Comparison of ENCODE assay signal across 18 cellular contexts in the genomic region with DNA sequence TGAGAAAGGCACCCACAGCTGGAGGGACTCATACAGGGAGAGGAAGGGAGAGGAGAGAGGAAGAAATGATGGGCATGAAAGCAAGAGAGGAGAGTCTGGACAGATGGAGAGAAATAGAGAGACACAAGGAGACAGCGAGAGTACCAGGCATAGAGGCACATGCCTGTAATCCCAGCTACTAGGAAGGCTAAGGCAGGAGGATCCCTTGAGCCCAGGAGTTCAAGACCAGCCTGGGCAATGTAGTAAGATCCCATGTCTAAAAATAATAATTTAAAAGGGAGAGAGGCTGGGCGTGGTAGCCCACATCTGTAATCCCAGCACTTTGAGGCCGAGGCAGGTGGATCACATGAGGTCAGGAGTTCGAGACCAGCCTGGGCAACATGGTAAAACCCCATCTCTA. TPM values are rescaled to one million over a fixed set of nuclear protein-coding genes. Genes with fewer than 3 reads are reported as not detected.
A peak's percentile ranks its signal among the peaks of the same experiment; 100 is the strongest.
DNase-seq lines count a peak whose midpoint lies in the region; ATAC-seq and TF ChIP-seq lines count a peak whose summit lies in the region.
"Had no signal": no experiment of that assay in that cellular context is flagged by ENCODE, and none has a peak within 500 bp of the region (broad histone marks: within the 10 kb centered on the region; RNA-seq: fewer than 3 reads in every experiment).

No MANE protein-coding gene starts in this region.

- no peak for TF ChIP-seq CTCF in GM23338 (conservative IDR thresholded peaks at IDR 0.05; ENCODE audit: low read depth in 2 of 2)
- no peak for TF ChIP-seq CTCF in ascending aorta (IDR thresholded peaks at IDR 0.05)
- no peak for TF ChIP-seq CTCF in glutamatergic neuron (IDR thresholded peaks at IDR 0.05; ENCODE audit: partially characterized antibody, unreplicated experiment)
- TF ChIP-seq CTCF in osteocyte (IDR thresholded peaks at IDR 0.05): no peak

- H3K4me3 Mint-ChIP-seq in GM23338 (peak overlapping the region; percentile 7; the same call in 1 of the 3 replicates), glutamatergic neuron (ENCODE audit: unreplicated experiment) (peak overlapping the region; percentile 10), osteocyte (ENCODE audit: unreplicated experiment) (no peak overlapping the region)

- H3K9me3 Mint-ChIP-seq in GM23338 (no peaks in the 10 kb centered on the region), glutamatergic neuron (ENCODE audit: unreplicated experiment) (peaks cover 7% of the 10 kb centered on the region), osteocyte (ENCODE audit: unreplicated experiment) (no peaks in the 10 kb centered on the region)
- H3K9me3 Mint-ChIP-seq: CD8-positive, alpha-beta memory T cell had no signal

- H3K9me2 ChIP-seq in GM23338 (ENCODE audit: insufficient read depth): no peaks in the 10 kb centered on the region

- H3F3A ChIP-seq in GM23338 (replicated peaks; ENCODE audit: low read depth): 0 out of 2 replicates have a peak, but pooled peaks cover 3% of the 10 kb centered on the region

- H3K4me1 Mint-ChIP-seq in GM23338 (peaks cover 39% of the 10 kb centered on the region), glutamatergic neuron (ENCODE audit: low read depth, unreplicated experiment) (peaks cover 16% of the 10 kb centered on the region), osteocyte (ENCODE audit: unreplicated experiment) (peaks cover 22% of the 10 kb centered on the region)

- peaks cover 18% of the 10 kb centered on the region for H3K27me3 Mint-ChIP-seq in GM23338 (ENCODE audit: insufficient read depth, low read depth, poor library complexity)
- peaks cover 12% of the 10 kb centered on the region for H3K27me3 Mint-ChIP-seq in glutamatergic neuron (ENCODE audit: unreplicated experiment)
- H3K27me3 Mint-ChIP-seq in osteocyte (ENCODE audit: unreplicated experiment): peaks cover 2% of the 10 kb centered on the region

- DNase-seq in GM23338 (ENCODE audit: low spot score): no peak
- no peak for DNase-seq in ascending aorta (ENCODE audit: low spot score in 2 of 2)
- DNase-seq in glutamatergic neuron: no peak
- DNase-seq in osteocyte (ENCODE audit: extremely low spot score, unreplicated experiment): no peak
- DNase-seq in NCI-H510A treated with DMSO at 0.1 percent for 48 hours (lab: John Stamatoyannopoulos, UW): no peak
- no peak for DNase-seq in G401 (ENCODE audit: low spot score)
- DNase-seq: AML-193; CD8-positive, alpha-beta memory T cell; GDM1; NCI-H1105 treated with DMSO at 0.1 percent for 48 hours; NCI-H2029 treated with DMSO at 0.1 percent for 48 hours; NCI-H2171; NCI-H345; NCI-H526 treated with DMSO at 0.1 percent for 48 hours; PC-3; SHP77 had no signal

- H3K4me1 ChIP-seq in GM23338 (ENCODE audit: insufficient read depth): peaks cover 25% of the 10 kb centered on the region
- H3K4me1 ChIP-seq in ascending aorta: peaks cover 4 to 9% of the 10 kb centered on the region in 2 donors

- no peaks in the 10 kb centered on the region for H3K36me3 ChIP-seq in GM23338 (ENCODE audit: insufficient read depth)
- H3K36me3 ChIP-seq in ascending aorta: no peaks in the 10 kb centered on the region

- H3K79me2 ChIP-seq in GM23338 (replicated peaks; ENCODE audit: insufficient read depth): peaks cover 56% of the 10 kb centered on the region

- H3K27me3 ChIP-seq in GM23338 (ENCODE audit: insufficient read depth) (peaks cover 3% of the 10 kb centered on the region; the same call in 1 of the 2 replicates), ascending aorta (no peaks in the 10 kb centered on the region)

- H3K36me3 Mint-ChIP-seq in GM23338 (ENCODE audit: low read depth) (peaks cover 13% of the 10 kb centered on the region; the same call in 2 of the 3 replicates), glutamatergic neuron (ENCODE audit: unreplicated experiment) (peaks cover 6% of the 10 kb centered on the region), osteocyte (ENCODE audit: unreplicated experiment) (no peaks in the 10 kb centered on the region)
- H3K36me3 Mint-ChIP-seq: CD8-positive, alpha-beta memory T cell had no signal

- H3K4me3 ChIP-seq in GM23338: no peak overlapping the region
- H3K4me3 ChIP-seq in ascending aorta: no peak overlapping the region
- H3K4me3 ChIP-seq: SK-N-MC had no signal

- ATAC-seq in GM23338 (no peak), HG02763 (IDR thresholded peaks at IDR 0.05; ENCODE audit: unreplicated experiment) (no peak)
- ATAC-seq: PC-3 had no signal

- no peak overlapping the region for H3K27ac Mint-ChIP-seq in GM23338
- H3K27ac Mint-ChIP-seq in glutamatergic neuron (ENCODE audit: unreplicated experiment): no peak overlapping the region
- peak overlapping the region; percentile 23 for H3K27ac Mint-ChIP-seq in osteocyte (ENCODE audit: unreplicated experiment)

- H4K20me1 ChIP-seq in GM23338 (replicated peaks; ENCODE audit: insufficient read depth): peaks cover 24% of the 10 kb centered on the region

- in situ Hi-C loops in G401 (cut with HindIII; ENCODE audit: low sequenced_read_pairs): no loop called here

- H3K4me2 ChIP-seq in GM23338: no peak overlapping the region

- no peak overlapping the region for H2AFZ ChIP-seq in GM23338

- intact Hi-C loops in ascending aorta (cut with DNase I): no loop called here

- no peaks in the 10 kb centered on the region for H3K9me3 ChIP-seq in ascending aorta

- H3K27ac ChIP-seq in GM23338 (ENCODE audit: low read depth) (no peak overlapping the region), ascending aorta (peak overlapping the region; percentile 66 to 81)
- H3K27ac ChIP-seq: SK-N-MC had no signal

TF ChIP-seq in GM23338, 12 proteins besides CTCF, POLR2A, EP300 and RAD21:
- TF ChIP-seq EZH2phosphoT487 (IDR thresholded peaks at IDR 0.05; ENCODE audit: unreplicated experiment) (no peak), ZNF114 (CRISPR knock-in tag; IDR thresholded peaks at IDR 0.05) (no peak), STAT1 (IDR thresholded peaks at IDR 0.05; ENCODE audit: unreplicated experiment) (no peak), NANOG (IDR thresholded peaks at IDR 0.05; ENCODE audit: borderline replicate concordance) (no peak), EZH2 (IDR thresholded peaks at IDR 0.05; ENCODE audit: low read depth, unreplicated experiment) (no peak), POLR2AphosphoS5 (IDR thresholded peaks at IDR 0.05; ENCODE audit: low read depth) (no peak), CREB1 (CRISPR knock-in tag; IDR thresholded peaks at IDR 0.05; ENCODE audit: low read depth) (no peak)
- TF ChIP-seq, protein P1, sequence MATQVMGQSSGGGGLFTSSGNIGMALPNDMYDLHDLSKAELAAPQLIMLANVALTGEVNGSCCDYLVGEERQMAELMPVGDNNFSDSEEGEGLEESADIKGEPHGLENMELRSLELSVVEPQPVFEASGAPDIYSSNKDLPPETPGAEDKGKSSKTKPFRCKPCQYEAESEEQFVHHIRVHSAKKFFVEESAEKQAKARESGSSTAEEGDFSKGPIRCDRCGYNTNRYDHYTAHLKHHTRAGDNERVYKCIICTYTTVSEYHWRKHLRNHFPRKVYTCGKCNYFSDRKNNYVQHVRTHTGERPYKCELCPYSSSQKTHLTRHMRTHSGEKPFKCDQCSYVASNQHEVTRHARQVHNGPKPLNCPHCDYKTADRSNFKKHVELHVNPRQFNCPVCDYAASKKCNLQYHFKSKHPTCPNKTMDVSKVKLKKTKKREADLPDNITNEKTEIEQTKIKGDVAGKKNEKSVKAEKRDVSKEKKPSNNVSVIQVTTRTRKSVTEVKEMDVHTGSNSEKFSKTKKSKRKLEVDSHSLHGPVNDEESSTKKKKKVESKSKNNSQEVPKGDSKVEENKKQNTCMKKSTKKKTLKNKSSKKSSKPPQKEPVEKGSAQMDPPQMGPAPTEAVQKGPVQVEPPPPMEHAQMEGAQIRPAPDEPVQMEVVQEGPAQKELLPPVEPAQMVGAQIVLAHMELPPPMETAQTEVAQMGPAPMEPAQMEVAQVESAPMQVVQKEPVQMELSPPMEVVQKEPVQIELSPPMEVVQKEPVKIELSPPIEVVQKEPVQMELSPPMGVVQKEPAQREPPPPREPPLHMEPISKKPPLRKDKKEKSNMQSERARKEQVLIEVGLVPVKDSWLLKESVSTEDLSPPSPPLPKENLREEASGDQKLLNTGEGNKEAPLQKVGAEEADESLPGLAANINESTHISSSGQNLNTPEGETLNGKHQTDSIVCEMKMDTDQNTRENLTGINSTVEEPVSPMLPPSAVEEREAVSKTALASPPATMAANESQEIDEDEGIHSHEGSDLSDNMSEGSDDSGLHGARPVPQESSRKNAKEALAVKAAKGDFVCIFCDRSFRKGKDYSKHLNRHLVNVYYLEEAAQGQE (IDR thresholded peaks at IDR 0.05; ENCODE audit: unreplicated experiment): no peak
- TF ChIP-seq, protein P2, sequence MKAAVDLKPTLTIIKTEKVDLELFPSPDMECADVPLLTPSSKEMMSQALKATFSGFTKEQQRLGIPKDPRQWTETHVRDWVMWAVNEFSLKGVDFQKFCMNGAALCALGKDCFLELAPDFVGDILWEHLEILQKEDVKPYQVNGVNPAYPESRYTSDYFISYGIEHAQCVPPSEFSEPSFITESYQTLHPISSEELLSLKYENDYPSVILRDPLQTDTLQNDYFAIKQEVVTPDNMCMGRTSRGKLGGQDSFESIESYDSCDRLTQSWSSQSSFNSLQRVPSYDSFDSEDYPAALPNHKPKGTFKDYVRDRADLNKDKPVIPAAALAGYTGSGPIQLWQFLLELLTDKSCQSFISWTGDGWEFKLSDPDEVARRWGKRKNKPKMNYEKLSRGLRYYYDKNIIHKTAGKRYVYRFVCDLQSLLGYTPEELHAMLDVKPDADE (IDR thresholded peaks at IDR 0.05): no peak

RNA-seq across cellular contexts. Expression of gene UNC13A, which starts 9.3 kb away (rescaled TPM):
- 25.0 and 30.4 TPM in 2 replicates for total RNA-seq in GM23338 (2014; rRNA removed; shearing (Covaris generic))
- polyA plus RNA-seq in GM23338 (2016; fragmentation: Nextera tagmentation; extraction: Ambion mirVana): 8.7 and 9.5 TPM in 2 replicates
- total RNA-seq in ascending aorta: 2.2 TPM
- 79.7 TPM for total RNA-seq in glutamatergic neuron (ENCODE audit: unreplicated experiment)
- total RNA-seq in osteocyte: 1.3 and 1.6 TPM in 2 replicates
- 7.0 and 11.4 TPM in 2 replicates for total RNA-seq in G401 (2014; rRNA removed; shearing (Covaris generic))
- total RNA-seq: CD8-positive, alpha-beta memory T cell; PC-3 had no signal
- polyA plus RNA-seq: CD8-positive, alpha-beta memory T cell had no signal

RNA-seq across cellular contexts. Expression of gene MAP1S, which starts 40.4 kb away (rescaled TPM):
- 67.6 and 102 TPM in 2 replicates for total RNA-seq in GM23338 (2014; rRNA removed; shearing (Covaris generic))
- polyA plus RNA-seq in GM23338 (2016; fragmentation: Nextera tagmentation; extraction: Ambion mirVana): 104 and 118 TPM in 2 replicates
- total RNA-seq in ascending aorta: 111 TPM
- 111 TPM for total RNA-seq in glutamatergic neuron (ENCODE audit: unreplicated experiment)
- 56.5 and 63.1 TPM in 2 replicates for total RNA-seq in osteocyte
- total RNA-seq in G401 (2014; rRNA removed; shearing (Covaris generic)): 41.7 and 48.4 TPM in 2 replicates
